ENCODE assay signal across 23 cellular contexts in genomic region chr7:140195859-140196258, GRCh38.
"Had no signal": no experiment of that assay in that cellular context is flagged by ENCODE, and none has a peak within 500 bp of the region (broad histone marks: within the 10 kb centered on the region; RNA-seq: fewer than 3 reads in every experiment).

No MANE protein-coding gene starts in this region.

- H3K9me3 ChIP-seq: esophagus muscularis mucosa, tibial nerve had no signal

- DNase-seq: activated CD4-positive, alpha-beta T cell treated with anti-CD3 and anti-CD28 coated beads, Interleukin-2, amount 10 ng/mL, durations not matched to agents 7 days and 5 days; activated CD8-positive, alpha-beta memory T cell treated with anti-CD3 and anti-CD28 coated beads for 24 hours; activated naive CD8-positive, alpha-beta T cell treated with anti-CD3 and anti-CD28 coated beads, Interleukin-2, amount 50 U/mL, for 24 hours; dermis blood vessel endothelial cell; effector CD4-positive, alpha-beta T cell; foreskin keratinocyte; hypothalamus; immature natural killer cell; kidney; left colon; mammary epithelial cell; midbrain; naive thymus-derived CD4-positive, alpha-beta T cell; spleen; stimulated activated naive CD4-positive, alpha-beta T cell treated with Interleukin-2 at 50 U/mL for 16 hours; T1000; WERI-Rb-1 had no signal

- H3K27me3 ChIP-seq: esophagus muscularis mucosa, heart left ventricle, right atrium auricular region, spleen, tibial nerve had no signal

- H3K4me3 Mint-ChIP-seq: activated CD4-positive, alpha-beta T cell treated with anti-CD3 and anti-CD28 coated beads, Interleukin-2, amount 10 ng/mL, durations not matched to agents 7 days and 5 days; activated naive CD8-positive, alpha-beta T cell treated with anti-CD3 and anti-CD28 coated beads, Interleukin-2, amount 50 U/mL, for 24 hours; immature natural killer cell had no signal

- H3K36me3 ChIP-seq: esophagus muscularis mucosa, heart left ventricle, right atrium auricular region, spleen, tibial nerve, WERI-Rb-1 had no signal

- H3K9me3 Mint-ChIP-seq: activated naive CD8-positive, alpha-beta T cell treated with anti-CD3 and anti-CD28 coated beads, Interleukin-2, amount 50 U/mL, for 24 hours; immature natural killer cell had no signal

- H3K4me3 ChIP-seq: esophagus muscularis mucosa, heart left ventricle, right atrium auricular region, spleen, tibial nerve had no signal

- H3K4me1 Mint-ChIP-seq: activated naive CD8-positive, alpha-beta T cell treated with anti-CD3 and anti-CD28 coated beads, Interleukin-2, amount 50 U/mL, for 24 hours; immature natural killer cell had no signal

- H3K4me1 ChIP-seq: foreskin keratinocyte, spleen had no signal

- ATAC-seq: activated CD4-positive, CD25-positive, alpha-beta regulatory T cell treated with anti-CD3 and anti-CD28 coated beads, Interleukin-2, amount 50 U/mL, for 24 hours; activated naive CD8-positive, alpha-beta T cell treated with anti-CD3 and anti-CD28 coated beads, Interleukin-2, amount 50 U/mL, for 24 hours; foreskin keratinocyte; left colon; naive thymus-derived CD4-positive, alpha-beta T cell had no signal

- H3K27ac ChIP-seq: esophagus muscularis mucosa, foreskin keratinocyte, right atrium auricular region, spleen, WERI-Rb-1 had no signal

- FAIRE-seq: kidney had no signal

- H3K27me3 Mint-ChIP-seq: activated naive CD8-positive, alpha-beta T cell treated with anti-CD3 and anti-CD28 coated beads, Interleukin-2, amount 50 U/mL, for 24 hours had no signal

- H3K27ac Mint-ChIP-seq: activated naive CD8-positive, alpha-beta T cell treated with anti-CD3 and anti-CD28 coated beads, Interleukin-2, amount 50 U/mL, for 24 hours; activated T-helper 2 cell treated with anti-CD3 and anti-CD28 coated beads, Interferon-gamma antibody, Interleukin-2, Interleukin-4, amounts not matched to agents 10 μg/mL and 5 μg/mL and 100 μg/mL, durations not matched to agents 14 hours and 24 hours and 36 hours; immature natural killer cell had no signal
